In genomic region chr15:72770673-72771328, GRCh38 we compare ENCODE assay signal across 10 cellular contexts. TPM values are rescaled to one million over a fixed set of nuclear protein-coding genes. Genes with fewer than 3 reads are reported as not detected.
DNase-seq lines count a peak whose midpoint lies in the region; ATAC-seq and TF ChIP-seq lines count a peak whose summit lies in the region.
"Had no signal": no experiment of that assay in that cellular context is flagged by ENCODE, and none has a peak within 500 bp of the region (broad histone marks: within the 10 kb centered on the region; RNA-seq: fewer than 3 reads in every experiment).

No MANE protein-coding gene starts in this region.

- TF ChIP-seq CTCF in AG04449 (IDR thresholded peaks at IDR 0.05; ENCODE audit: insufficient read depth, low read length, missing control alignments) = peak; percentile 4
- TF ChIP-seq CTCF in GM12872 (IDR thresholded peaks at IDR 0.05; ENCODE audit: insufficient read depth, low read depth, low read length) = peak; percentile 21; the same call in 1 of the 3 replicates
- TF ChIP-seq CTCF in fibroblast of villous mesenchyme (IDR thresholded peaks at IDR 0.05; ENCODE audit: insufficient read depth, low read depth, low read length) = peak; percentile 22
- TF ChIP-seq CTCF in lower leg skin (IDR thresholded peaks at IDR 0.05) = no peak
- TF ChIP-seq CTCF in vagina (IDR thresholded peaks at IDR 0.05) = no peak

- no peaks in the 10 kb centered on the region for H3K4me1 ChIP-seq in vagina

- no peaks in the 10 kb centered on the region for H3K27me3 ChIP-seq in vagina

- DNase-seq in AG04449 (ENCODE audit: low read depth, low spot score) = no peak
- peak; percentile 14 for DNase-seq in RKO (ENCODE audit: low spot score)
- no peak for DNase-seq in fibroblast of villous mesenchyme (ENCODE audit: low read depth)
- no peak for DNase-seq in lower leg skin (ENCODE audit: low spot score in 2 of 2)
- DNase-seq in vagina (ENCODE audit: extremely low spot score in 2 of 2) = no peak
- DNase-seq in NCI-H226 = no peak
- DNase-seq: NCI-H2029 treated with DMSO at 0.1 percent for 48 hours, T-helper 9 cell had no signal

- H3K4me3 ChIP-seq in AG04449 (ENCODE audit: low read depth, low read length) = no peak overlapping the region
- no peak overlapping the region for H3K4me3 ChIP-seq in fibroblast of villous mesenchyme (ENCODE audit: low read depth, low read length)
- no peak overlapping the region for H3K4me3 ChIP-seq in lower leg skin (ENCODE audit: low read depth, poor library complexity, severe bottlenecking)
- no peak overlapping the region for H3K4me3 ChIP-seq in vagina

- intact Hi-C loops in lower leg skin (cut with DNase I; ENCODE audit: low total_unique reads) (no loop called here), vagina (cut with DNase I) (no loop called here)

- POLR2A ChIA-PET in AG04449 (lab: Yijun Ruan, JAX) = no interaction called here

- peaks cover 4 to 61% of the 10 kb centered on the region in 2 donors for H3K36me3 ChIP-seq in vagina

- no peaks in the 10 kb centered on the region for H3K9me3 ChIP-seq in vagina

- WGBS in lower leg skin, 2 donors = 86% methylated on average over 6 of the region's 6 CpGs

- no peak overlapping the region for H3K27ac ChIP-seq in vagina

- CTCF ChIA-PET in AG04449 (lab: Yijun Ruan, JAX) = interaction anchor here (1.8 kb wide), 1 partner anchor 49 kb away, joined by 8 read pairs; no protein-coding TSS in a partner anchor

- no peak for ATAC-seq in HG02884 (IDR thresholded peaks at IDR 0.05; ENCODE audit: unreplicated experiment)

- TF ChIP-seq POLR2A in lower leg skin (IDR thresholded peaks at IDR 0.05) (no peak), vagina (IDR thresholded peaks at IDR 0.05) (no peak)

RNA-seq across cellular contexts. Expression of gene ADPGK, which starts 12.8 kb away (rescaled TPM):
- total RNA-seq in fibroblast of villous mesenchyme (51.5 and 74.7 TPM in 2 replicates), lower leg skin (10 to 100 TPM; 31.1 to 83.1 (median 43.1) TPM), vagina (53.8 TPM)

Comparison
In these comparisons a context has a peak if more than half of its experiments do, and no peak if none do; other contexts are left out.
1. CTCF ChIP-seq: peak in AG04449 (single experiment), GM12872 (single experiment) and fibroblast of villous mesenchyme (single experiment); none in lower leg skin (0 of 3) and vagina (0 of 3).